26 cellular contexts compared by ENCODE assay signal in genomic region chr17:64243340-64243739, GRCh38.
"Had no signal": no experiment of that assay in that cellular context is flagged by ENCODE, and none has a peak within 500 bp of the region (broad histone marks: within the 10 kb centered on the region; RNA-seq: fewer than 3 reads in every experiment).

No MANE protein-coding gene starts in this region.

- DNase-seq: effector CD8-positive, alpha-beta T cell; endodermal cell; foreskin fibroblast; gastrocnemius medialis; head of caudate nucleus; kidney; naive B cell; right lobe of liver; small intestine; stimulated activated CD4-positive, alpha-beta T cell treated with anti-CD3 and anti-CD28 coated beads, Interleukin-12 subunit alpha, Interleukin-12 subunit beta, amount 100 ng/mL, for 4 hours; stimulated activated CD4-positive, alpha-beta T cell treated with anti-CD3 and anti-CD28 coated beads, Interleukin-1b, Interleukin-23, amount 100 ng/mL, for 48 hours; stimulated activated CD4-positive, alpha-beta T cell treated with anti-CD3 and anti-CD28 coated beads, Interleukin-4, amount 100 ng/mL, for 1 hour; stimulated activated naive CD4-positive, alpha-beta T cell treated with Interleukin-2 at 50 U/mL for 16 hours; stomach; thyroid gland; upper lobe of left lung had no signal

- H3K36me3 Mint-ChIP-seq: naive B cell; natural killer cell treated with Interleukin-12 subunit alpha and Interleukin-12 subunit beta and Interleukin-15 and Interleukin-18, amount 100 ng/mL, for 72 hours had no signal

- H3K4me3 ChIP-seq: gastrocnemius medialis, right lobe of liver, stomach, thyroid gland, upper lobe of left lung had no signal

- ATAC-seq: esophagus mucosa; gastrocnemius medialis; left lobe of liver; natural killer cell treated with Interleukin-12 subunit alpha and Interleukin-12 subunit beta and Interleukin-15 and Interleukin-18, amount 100 ng/mL, for 72 hours; right lobe of liver; stimulated activated effector memory CD8-positive, alpha-beta T cell treated with anti-CD3 and anti-CD28 coated beads, Interleukin-12 subunit alpha, Interleukin-12 subunit beta, amount 100 ng/mL, for 72 hours had no signal

- H3K27me3 Mint-ChIP-seq: dendritic cell treated with granulocyte-macrophage colony-stimulating factor and Interleukin-4, amounts not matched to agents 40 ng/mL and 50 ng/mL, for 4 days; naive B cell; natural killer cell treated with Interleukin-12 subunit alpha and Interleukin-12 subunit beta and Interleukin-15 and Interleukin-18, amount 100 ng/mL, for 72 hours; progenitor cell of endocrine pancreas had no signal

- H3K27me3 ChIP-seq: gastrocnemius medialis, neutrophil, right lobe of liver, stomach, thyroid gland, upper lobe of left lung had no signal

- H3K27ac ChIP-seq: epithelial cell of prostate, neutrophil, parathyroid adenoma, right lobe of liver, stomach, thyroid gland, upper lobe of left lung had no signal

- H3K9me3 ChIP-seq: gastrocnemius medialis, neutrophil, right lobe of liver, stomach, thyroid gland, upper lobe of left lung had no signal

- H3K36me3 ChIP-seq: gastrocnemius medialis, neutrophil, right lobe of liver, stomach, thyroid gland, upper lobe of left lung had no signal

- H3K27ac Mint-ChIP-seq: dendritic cell treated with granulocyte-macrophage colony-stimulating factor and Interleukin-4, amounts not matched to agents 40 ng/mL and 50 ng/mL, for 4 days; endodermal cell; natural killer cell treated with Interleukin-12 subunit alpha and Interleukin-12 subunit beta and Interleukin-15 and Interleukin-18, amount 100 ng/mL, for 72 hours; progenitor cell of endocrine pancreas; stimulated activated effector memory CD8-positive, alpha-beta T cell treated with anti-CD3 and anti-CD28 coated beads, Interleukin-12 subunit alpha, Interleukin-12 subunit beta, amount 100 ng/mL, for 72 hours had no signal

- H3K9me3 Mint-ChIP-seq: dendritic cell treated with granulocyte-macrophage colony-stimulating factor and Interleukin-4, amounts not matched to agents 40 ng/mL and 50 ng/mL, for 4 days; endodermal cell; naive B cell; natural killer cell treated with Interleukin-12 subunit alpha and Interleukin-12 subunit beta and Interleukin-15 and Interleukin-18, amount 100 ng/mL, for 72 hours; neural crest cell; stimulated activated effector memory CD8-positive, alpha-beta T cell treated with anti-CD3 and anti-CD28 coated beads, Interleukin-12 subunit alpha, Interleukin-12 subunit beta, amount 100 ng/mL, for 72 hours had no signal

- H3K4me3 Mint-ChIP-seq: dendritic cell treated with granulocyte-macrophage colony-stimulating factor and Interleukin-4, amounts not matched to agents 40 ng/mL and 50 ng/mL, for 4 days; endodermal cell; naive B cell; natural killer cell treated with Interleukin-12 subunit alpha and Interleukin-12 subunit beta and Interleukin-15 and Interleukin-18, amount 100 ng/mL, for 72 hours; neural crest cell; stimulated activated effector memory CD8-positive, alpha-beta T cell treated with anti-CD3 and anti-CD28 coated beads, Interleukin-12 subunit alpha, Interleukin-12 subunit beta, amount 100 ng/mL, for 72 hours had no signal
